8 cellular contexts compared by ENCODE assay signal in genomic region chr1:17540255-17541001, GRCh38. TPM values are rescaled to one million over a fixed set of nuclear protein-coding genes. Genes with fewer than 3 reads are reported as not detected.
DNase-seq lines count a peak whose midpoint lies in the region; ATAC-seq and TF ChIP-seq lines count a peak whose summit lies in the region.

No MANE protein-coding gene starts in this region.

- H3K9me3 ChIP-seq in left lung (no peaks in the 10 kb centered on the region), thyroid gland (no peaks in the 10 kb centered on the region)

- no peak for TF ChIP-seq CTCF in left lung (IDR thresholded peaks at IDR 0.05)
- TF ChIP-seq CTCF in thyroid gland (IDR thresholded peaks at IDR 0.05): no peak

- intact Hi-C loops in left lung (cut with DNase I) (no loop called here), thyroid gland (cut with DNase I) (no loop called here)

- H3K79me2 ChIP-seq in ACC112 (ENCODE audit: control insufficient read depth, insufficient read depth, low read length, unreplicated experiment): peaks cover 31% of the 10 kb centered on the region

- no peak for TF ChIP-seq POLR2A in thyroid gland (IDR thresholded peaks at IDR 0.05)

- no peaks in the 10 kb centered on the region for H3K36me3 ChIP-seq in ACC112 (ENCODE audit: insufficient read depth, low read length)
- H3K36me3 ChIP-seq in left lung: no peaks in the 10 kb centered on the region
- H3K36me3 ChIP-seq in thyroid gland: no peaks in the 10 kb centered on the region

- DNase-seq in M059J (ENCODE audit: low read depth): peak; percentile 45
- DNase-seq in caudate nucleus (lab: John Stamatoyannopoulos, UW): peak in 22 of 61 donors; percentile 11 to 94 (median 32)
- DNase-seq in left lung: peak in 1 of 2 donors; percentile 62
- peak; percentile 42 for DNase-seq in thyroid gland
- DNase-seq in RPMI8226: no peak
- DNase-seq in effector CD8-positive, alpha-beta T cell (lab: John Stamatoyannopoulos, UW): no peak

- H3K4me3 ChIP-seq in ACC112 (ENCODE audit: low read depth, low read length): peak overlapping the region; percentile 85
- H3K4me3 ChIP-seq in left lung: peak overlapping the region; percentile 53 to 56
- peak overlapping the region; percentile 49 to 72 (median 58) for H3K4me3 ChIP-seq in thyroid gland (replicated peaks in 1 of 3)

- H3K27ac ChIP-seq in ACC112 (ENCODE audit: low read depth, low read length) (peak overlapping the region; percentile 15; the same call in 1 of the 2 replicates), caudate nucleus (ENCODE audit: low read depth, low read length) (peak overlapping the region; percentile 70), left lung (peak overlapping the region; percentile 61 to 80), thyroid gland (peak overlapping the region; percentile 56 to 83 (median 77))

- H2AFZ ChIP-seq in ACC112 (ENCODE audit: low read length, unreplicated experiment): peak overlapping the region; percentile 57

- WGBS in thyroid gland, 2 donors: 8 to 11% methylated on average over 2 to 20 of the region's 26 CpGs

- H3K4me1 ChIP-seq in ACC112 (ENCODE audit: control insufficient read depth, insufficient read depth, low read length, unreplicated experiment) (peaks cover 16% of the 10 kb centered on the region), left lung (peaks cover 5 to 29% of the 10 kb centered on the region in 2 donors), thyroid gland (peaks cover 17 to 34% of the 10 kb centered on the region in 2 donors)

- ATAC-seq in left lung (peak; percentile 73), HG03095 (IDR thresholded peaks at IDR 0.05; ENCODE audit: unreplicated experiment) (no peak)

- H3K27me3 ChIP-seq in ACC112 (ENCODE audit: insufficient read depth, low read length) (no peaks in the 10 kb centered on the region), left lung (peaks cover 0 to 45% of the 10 kb centered on the region in 2 donors), thyroid gland (no peaks in the 10 kb centered on the region)

RNA-seq across cellular contexts. Expression of gene ARHGEF10L, which starts 0.9 kb away (rescaled TPM):
- total RNA-seq in M059J (2014; rRNA removed; shearing (Covaris generic)): 4.4 and 6.8 TPM in 2 replicates
- total RNA-seq in left lung (10 to 100 TPM; 26.5 to 39.6 TPM), thyroid gland (10 to 100 TPM; 32.2 to 64.5 (median 51.4) TPM)

Comparison
In these comparisons a context has a peak if more than half of its experiments do, and no peak if none do; other contexts are left out.
1. H3K27ac ChIP-seq: peak in every context shown above with its lines; median percentile 77 in thyroid gland; 70 in left lung; 70 in caudate nucleus; 15 in ACC112.
2. DNase-seq: peak in M059J (single experiment) and thyroid gland (2 of 2); none in RPMI8226 (single experiment) and effector CD8-positive, alpha-beta T cell (single experiment).
3. Peak in every context shown above with its lines, with median percentiles within 50 percentile points of each other: H3K4me3 ChIP-seq.